In genomic region chr15:77004189-77004588, GRCh38 we compare ENCODE assay signal across 10 cellular contexts. TPM values are rescaled to one million over a fixed set of nuclear protein-coding genes. Genes with fewer than 3 reads are reported as not detected.
DNase-seq lines count a peak whose midpoint lies in the region; ATAC-seq lines count a peak whose summit lies in the region.
"Had no signal": no experiment of that assay in that cellular context is flagged by ENCODE, and none has a peak within 500 bp of the region (broad histone marks: within the 10 kb centered on the region; RNA-seq: fewer than 3 reads in every experiment).

No MANE protein-coding gene starts in this region.

- H3K9me3 Mint-ChIP-seq in T-helper 2 cell treated with Interferon-gamma antibody and Interleukin-4, amounts not matched to agents 5 μg/mL and 100 μg/mL, for 36 hours, result no peaks in the 10 kb centered on the region
- peaks cover 3% of the 10 kb centered on the region for H3K9me3 Mint-ChIP-seq in stimulated activated memory B cell treated with anti-CD40 and anti-IgM and Interleukin-4, amounts not matched to agents 10 μg/mL and 1 μg/mL and 100 μg/mL, for 72 hours

- no peaks in the 10 kb centered on the region for H3K27me3 Mint-ChIP-seq in T-helper 2 cell treated with Interferon-gamma antibody and Interleukin-4, amounts not matched to agents 5 μg/mL and 100 μg/mL, for 36 hours (ENCODE audit: low read depth)
- no peaks in the 10 kb centered on the region for H3K27me3 Mint-ChIP-seq in T-helper 17 cell
- H3K27me3 Mint-ChIP-seq in stimulated activated memory B cell treated with anti-CD40 and anti-IgM and Interleukin-4, amounts not matched to agents 10 μg/mL and 1 μg/mL and 100 μg/mL, for 72 hours, result no peaks in the 10 kb centered on the region

- intact Hi-C loops in left ventricle myocardium superior (cut with micrococcal nuclease), result no loop called here

- H3K27ac Mint-ChIP-seq in T-helper 2 cell treated with Interferon-gamma antibody and Interleukin-4, amounts not matched to agents 5 μg/mL and 100 μg/mL, for 36 hours, result peak overlapping the region; percentile 86
- H3K27ac Mint-ChIP-seq in T-helper 17 cell, result peak overlapping the region; percentile 98
- H3K27ac Mint-ChIP-seq in stimulated activated memory B cell treated with anti-CD40 and anti-IgM and Interleukin-4, amounts not matched to agents 10 μg/mL and 1 μg/mL and 100 μg/mL, for 72 hours, result peak overlapping the region; percentile 72

- H3K9me3 ChIP-seq in T-helper 17 cell (ENCODE audit: control insufficient read depth, low read length, poor library complexity, severe bottlenecking), result no peaks in the 10 kb centered on the region

- no peak for ATAC-seq in T-helper 17 cell
- peak; percentile 86 for ATAC-seq in left ventricle myocardium superior
- ATAC-seq in stimulated activated memory B cell treated with anti-CD40 and anti-IgM and Interleukin-4, amounts not matched to agents 10 μg/mL and 1 μg/mL and 100 μg/mL, for 72 hours, result no peak
- ATAC-seq in HG02852 (IDR thresholded peaks at IDR 0.05; ENCODE audit: unreplicated experiment), result no peak

- no peak for DNase-seq in T-helper 2 cell treated with Interferon-gamma antibody and Interleukin-4, amounts not matched to agents 5 μg/mL and 100 μg/mL, for 36 hours (ENCODE audit: low spot score)
- no peak for DNase-seq in T-helper 2 cell
- DNase-seq in T-helper 17 cell, result no peak
- peak; percentile 73 for DNase-seq in left ventricle myocardium superior
- no peak for DNase-seq in NCI-H1105 (lab: John Stamatoyannopoulos, UW)
- DNase-seq in putamen (ENCODE audit: low spot score), result no peak

- H3K36me3 Mint-ChIP-seq in T-helper 2 cell treated with Interferon-gamma antibody and Interleukin-4, amounts not matched to agents 5 μg/mL and 100 μg/mL, for 36 hours (ENCODE audit: low read depth), result peaks cover 56% of the 10 kb centered on the region
- H3K36me3 Mint-ChIP-seq in T-helper 17 cell (ENCODE audit: low read depth), result peaks cover 4% of the 10 kb centered on the region
- peaks cover 12% of the 10 kb centered on the region for H3K36me3 Mint-ChIP-seq in stimulated activated memory B cell treated with anti-CD40 and anti-IgM and Interleukin-4, amounts not matched to agents 10 μg/mL and 1 μg/mL and 100 μg/mL, for 72 hours

- peaks cover 61% of the 10 kb centered on the region for H3K4me1 Mint-ChIP-seq in T-helper 2 cell treated with Interferon-gamma antibody and Interleukin-4, amounts not matched to agents 5 μg/mL and 100 μg/mL, for 36 hours (ENCODE audit: low read depth)
- H3K4me1 Mint-ChIP-seq in T-helper 17 cell, result peaks cover 50% of the 10 kb centered on the region
- peaks cover 52% of the 10 kb centered on the region for H3K4me1 Mint-ChIP-seq in stimulated activated memory B cell treated with anti-CD40 and anti-IgM and Interleukin-4, amounts not matched to agents 10 μg/mL and 1 μg/mL and 100 μg/mL, for 72 hours

- peak overlapping the region; percentile 76 for H3K4me3 Mint-ChIP-seq in T-helper 2 cell treated with Interferon-gamma antibody and Interleukin-4, amounts not matched to agents 5 μg/mL and 100 μg/mL, for 36 hours
- peak overlapping the region; percentile 87 for H3K4me3 Mint-ChIP-seq in T-helper 17 cell
- H3K4me3 Mint-ChIP-seq in stimulated activated memory B cell treated with anti-CD40 and anti-IgM and Interleukin-4, amounts not matched to agents 10 μg/mL and 1 μg/mL and 100 μg/mL, for 72 hours, result no peak overlapping the region

RNA-seq across cellular contexts. Expression of gene PSTPIP1, which starts 9.3 kb away (rescaled TPM):
- total RNA-seq in T-helper 17 cell (100 to 1,000 TPM; 115 to 129 TPM), left ventricle myocardium superior (2.4 TPM)
- total RNA-seq: fibroblast of villous mesenchyme, RPMI7951 had no signal

Comparison
In these comparisons a context has a peak if more than half of its experiments do, and no peak if none do; other contexts are left out.
1. RNA of gene PSTPIP1, which starts 9.3 kb away (total RNA-seq): 115 to 129 TPM in T-helper 17 cell; 2.4 TPM in left ventricle myocardium superior (single experiment); every median in the first group is over 10 times any median in the second.
2. Peak in every context shown above with its lines, with median percentiles within 50 percentile points of each other: H3K27ac Mint-ChIP-seq.